ENCODE assay signal across 1 cellular context in genomic region chr1:6208723-6209660, GRCh38.
A peak's percentile ranks its signal among the peaks of the same experiment; 100 is the strongest.
TF ChIP-seq lines count a peak whose summit lies in the region.

No MANE protein-coding gene starts in this region.

TF ChIP-seq in H1, 55 proteins besides CTCF, POLR2A, EP300 and RAD21:
- TF ChIP-seq TAF1 (IDR thresholded peaks at IDR 0.05; ENCODE audit: low read depth, low read length) (no peak), YY1 (IDR thresholded peaks at IDR 0.05; ENCODE audit: low read depth, low read length) (0 out of 2 replicates have a peak, but pooled peaks have one; percentile 25), JUND (IDR thresholded peaks at IDR 0.05; ENCODE audit: low read length) (no peak), BACH1 (IDR thresholded peaks at IDR 0.05; ENCODE audit: low read length) (peak; percentile 82), KDM4A (IDR thresholded peaks at IDR 0.05; ENCODE audit: low read depth, low read length, severe bottlenecking) (peak; percentile 63), E2F6 (IDR thresholded peaks at IDR 0.05) (peak; percentile 88), SP2 (IDR thresholded peaks at IDR 0.05; ENCODE audit: low read length) (no peak), HDAC2 (IDR thresholded peaks at IDR 0.05; ENCODE audit: borderline replicate concordance in 1 of 2, low read depth in 2 of 2, low read length in 2 of 2) (peak; percentile 30 to 60; a peak in 1 of 4 replicates), TBP (IDR thresholded peaks at IDR 0.05; ENCODE audit: low read depth, low read length) (no peak), SUZ12 (IDR thresholded peaks at IDR 0.05; ENCODE audit: low read length) (peak; percentile 56; the same call in 1 of the 2 replicates), RNF2 (IDR thresholded peaks at IDR 0.05; ENCODE audit: borderline replicate concordance, low read depth, low read length, missing control alignments, poor library complexity, severe bottlenecking) (no peak), EGR1 (IDR thresholded peaks at IDR 0.05; ENCODE audit: borderline replicate concordance, low read depth, low read length) (peak; percentile 37; the same call in 1 of the 2 replicates), CREB1 (IDR thresholded peaks at IDR 0.05) (peak; percentile 52; the same call in 1 of the 2 replicates), CEBPB (IDR thresholded peaks at IDR 0.05; ENCODE audit: low read depth, low read length) (no peak), SIN3A (conservative IDR thresholded peaks at IDR 0.05 in 1 of 2, IDR thresholded peaks at IDR 0.05 in 1 of 2; ENCODE audit: low read depth in 1 of 2, low read length in 2 of 2) (peak in 1 of 2 experiments; percentile 10; a peak in 1 of 4 replicates), RBBP5 (IDR thresholded peaks at IDR 0.05; ENCODE audit: borderline replicate concordance, low read depth, low read length) (0 out of 2 replicates have a peak, but pooled peaks have one; percentile 35), MAX (IDR thresholded peaks at IDR 0.05) (peak; percentile 91), POLR2AphosphoS5 (IDR thresholded peaks at IDR 0.05; ENCODE audit: low read depth, low read length) (no peak)
